ENCODE assay signal across 34 cellular contexts in the genomic region with DNA sequence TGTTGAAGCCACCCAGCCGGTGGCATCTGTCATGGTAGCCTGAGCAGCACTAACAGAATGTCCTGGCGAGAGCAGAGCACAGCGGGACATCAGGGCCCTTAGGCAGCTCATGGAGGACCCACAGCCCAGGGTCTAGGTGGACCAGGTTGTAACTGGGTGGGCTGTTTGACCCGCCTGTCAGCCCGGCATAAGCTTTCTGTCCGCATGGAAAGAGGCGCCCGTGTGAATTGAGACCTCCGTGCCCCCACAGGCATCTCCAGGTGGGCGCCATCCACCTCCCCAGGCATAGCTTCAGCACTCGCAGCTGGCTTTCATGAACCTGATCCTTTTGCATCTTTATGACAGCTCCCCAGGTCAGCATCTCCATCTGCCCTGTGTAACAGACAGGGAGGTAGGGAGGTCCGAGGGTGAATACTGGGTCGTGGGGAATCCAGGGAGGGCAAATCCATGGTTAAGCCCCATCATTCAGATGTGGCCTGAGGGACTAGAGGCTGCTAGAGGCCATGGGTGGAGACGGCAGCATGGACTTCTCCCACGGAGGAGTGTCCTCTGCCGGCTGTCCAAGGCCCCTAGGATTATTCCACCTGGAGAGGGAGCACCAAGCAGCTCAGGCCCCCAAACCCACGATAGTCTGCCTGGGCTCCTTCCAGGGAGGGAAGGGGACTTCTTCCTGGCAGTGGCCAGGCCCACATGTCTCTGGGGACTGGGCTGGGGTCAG.
"Had no signal": no experiment of that assay in that cellular context is flagged by ENCODE, and none has a peak within 500 bp of the region (broad histone marks: within the 10 kb centered on the region; RNA-seq: fewer than 3 reads in every experiment).

No MANE protein-coding gene starts in this region.

- H3K27ac Mint-ChIP-seq: activated B cell treated with CpG ODN at 0.5 μM for 24 hours; activated CD4-positive, alpha-beta memory T cell treated with anti-CD3 and anti-CD28 coated beads, Interleukin-2, amount 10 ng/mL, durations not matched to agents 7 days and 5 days; activated CD4-positive, alpha-beta T cell treated with anti-CD3 and anti-CD28 coated beads for 36 hours; activated CD4-positive, alpha-beta T cell treated with anti-CD3 and anti-CD28 coated beads, Interleukin-2, amount 10 ng/mL, durations not matched to agents 7 days and 5 days; activated CD8-positive, alpha-beta memory T cell treated with anti-CD3 and anti-CD28 coated beads, Interleukin-2, amount 10 ng/mL, durations not matched to agents 7 days and 5 days; activated CD8-positive, alpha-beta T cell treated with anti-CD3 and anti-CD28 coated beads, Interleukin-2, amount 10 ng/mL, durations not matched to agents 7 days and 5 days; activated naive CD4-positive, alpha-beta T cell treated with anti-CD3 and anti-CD28 coated beads, Interleukin-2, amount 10 ng/mL, durations not matched to agents 7 days and 5 days; activated naive CD4-positive, alpha-beta T cell treated with anti-CD3 and anti-CD28 coated beads, Interleukin-2, amount 50 U/mL, for 24 hours; activated naive CD8-positive, alpha-beta T cell; activated T-cell treated with anti-CD3 and anti-CD28 coated beads, Interleukin-2, amount 50 U/mL, for 24 hours; activated T-helper 2 cell treated with anti-CD3 and anti-CD28 coated beads, Interferon-gamma antibody, Interleukin-2, Interleukin-4, amounts not matched to agents 10 μg/mL and 5 μg/mL and 100 μg/mL, durations not matched to agents 14 hours and 24 hours and 36 hours; T-helper 1 cell treated with Interleukin-12 subunit alpha and Interleukin-12 subunit beta and Interleukin-4 antibody, amounts not matched to agents 30 μg/mL and 1 μg/mL, for 36 hours; T-helper 2 cell treated with Interferon-gamma antibody and Interleukin-4, amounts not matched to agents 5 μg/mL and 100 μg/mL, for 36 hours had no signal

- H3K27me3 ChIP-seq: ascending aorta had no signal

- H3K27ac ChIP-seq: ascending aorta, cardiac muscle cell, VCaP had no signal

- DNase-seq: activated B cell treated with CpG ODN at 0.5 μM for 24 hours; activated CD4-positive, alpha-beta memory T cell treated with anti-CD3 and anti-CD28 coated beads, Interleukin-2, amount 10 ng/mL, durations not matched to agents 7 days and 5 days; activated CD4-positive, alpha-beta T cell treated with anti-CD3 and anti-CD28 coated beads for 1 hour; activated CD4-positive, alpha-beta T cell treated with anti-CD3 and anti-CD28 coated beads for 36 hours; activated CD4-positive, alpha-beta T cell treated with anti-CD3 and anti-CD28 coated beads for 48 hours; activated CD4-positive, alpha-beta T cell treated with anti-CD3 and anti-CD28 coated beads, Interleukin-2, amount 10 ng/mL, durations not matched to agents 7 days and 5 days; activated CD4-positive, alpha-beta T cell treated with anti-CD3 and anti-CD28 coated beads, Interleukin-2, amount 50 U/mL, for 48 hours; activated CD8-positive, alpha-beta memory T cell treated with anti-CD3 and anti-CD28 coated beads for 24 hours; activated CD8-positive, alpha-beta memory T cell treated with anti-CD3 and anti-CD28 coated beads, Interleukin-2, amount 10 ng/mL, durations not matched to agents 7 days and 5 days; activated CD8-positive, alpha-beta memory T cell treated with anti-CD3 and anti-CD28 coated beads, Interleukin-2, amount 50 U/mL, for 48 hours; activated CD8-positive, alpha-beta T cell treated with anti-CD3 and anti-CD28 coated beads, Interleukin-2, amount 10 ng/mL, durations not matched to agents 7 days and 5 days; activated effector memory CD4-positive, alpha-beta T cell treated with Interleukin-2 at 50 U/mL for 16 hours; activated gamma-delta T cell; activated naive CD4-positive, alpha-beta T cell treated with anti-CD3 and anti-CD28 coated beads, Interleukin-2, amount 10 ng/mL, durations not matched to agents 7 days and 5 days; activated naive CD4-positive, alpha-beta T cell treated with Interleukin-2 at 50 U/mL for 16 hours; activated T-cell treated with anti-CD3 and anti-CD28 coated beads, Interleukin-2, amount 50 U/mL, for 24 hours; activated T-cell treated with anti-CD3 and anti-CD28 coated beads, Interleukin-2, amount 50 U/mL, for 48 hours; amygdala; anterior cingulate cortex; caudate nucleus; cerebellar nuclear complex; T-helper 1 cell; T-helper 2 cell; T-helper 9 cell had no signal

- H3K27me3 Mint-ChIP-seq: activated B cell treated with CpG ODN at 0.5 μM for 24 hours; activated CD4-positive, alpha-beta memory T cell treated with anti-CD3 and anti-CD28 coated beads, Interleukin-2, amount 10 ng/mL, durations not matched to agents 7 days and 5 days; activated CD4-positive, alpha-beta T cell treated with anti-CD3 and anti-CD28 coated beads, Interleukin-2, amount 10 ng/mL, durations not matched to agents 7 days and 5 days; activated CD8-positive, alpha-beta memory T cell treated with anti-CD3 and anti-CD28 coated beads, Interleukin-2, amount 10 ng/mL, durations not matched to agents 7 days and 5 days; activated naive CD4-positive, alpha-beta T cell treated with anti-CD3 and anti-CD28 coated beads, Interleukin-2, amount 10 ng/mL, durations not matched to agents 7 days and 5 days; activated naive CD8-positive, alpha-beta T cell; central memory CD8-positive, alpha-beta T cell had no signal

- H3K4me1 Mint-ChIP-seq: activated B cell treated with CpG ODN at 0.5 μM for 24 hours; activated CD4-positive, alpha-beta memory T cell treated with anti-CD3 and anti-CD28 coated beads, Interleukin-2, amount 10 ng/mL, durations not matched to agents 7 days and 5 days; activated CD4-positive, alpha-beta T cell treated with anti-CD3 and anti-CD28 coated beads for 36 hours; activated CD4-positive, alpha-beta T cell treated with anti-CD3 and anti-CD28 coated beads, Interleukin-2, amount 10 ng/mL, durations not matched to agents 7 days and 5 days; activated CD8-positive, alpha-beta memory T cell treated with anti-CD3 and anti-CD28 coated beads, Interleukin-2, amount 10 ng/mL, durations not matched to agents 7 days and 5 days; activated naive CD4-positive, alpha-beta T cell treated with anti-CD3 and anti-CD28 coated beads, Interleukin-2, amount 10 ng/mL, durations not matched to agents 7 days and 5 days; activated naive CD4-positive, alpha-beta T cell treated with anti-CD3 and anti-CD28 coated beads, Interleukin-2, amount 50 U/mL, for 24 hours; brain; central memory CD8-positive, alpha-beta T cell had no signal

- H3K36me3 ChIP-seq: ascending aorta, cardiac muscle cell had no signal

- H3K4me3 Mint-ChIP-seq: activated B cell treated with CpG ODN at 0.5 μM for 24 hours; activated CD4-positive, alpha-beta memory T cell treated with anti-CD3 and anti-CD28 coated beads, Interleukin-2, amount 10 ng/mL, durations not matched to agents 7 days and 5 days; activated CD4-positive, alpha-beta T cell treated with anti-CD3 and anti-CD28 coated beads for 36 hours; activated CD4-positive, alpha-beta T cell treated with anti-CD3 and anti-CD28 coated beads, Interleukin-2, amount 10 ng/mL, durations not matched to agents 7 days and 5 days; activated CD8-positive, alpha-beta memory T cell treated with anti-CD3 and anti-CD28 coated beads, Interleukin-2, amount 10 ng/mL, durations not matched to agents 7 days and 5 days; activated CD8-positive, alpha-beta T cell treated with anti-CD3 and anti-CD28 coated beads, Interleukin-2, amount 10 ng/mL, durations not matched to agents 7 days and 5 days; activated naive CD4-positive, alpha-beta T cell treated with anti-CD3 and anti-CD28 coated beads, Interleukin-2, amount 10 ng/mL, durations not matched to agents 7 days and 5 days; activated naive CD4-positive, alpha-beta T cell treated with anti-CD3 and anti-CD28 coated beads, Interleukin-2, amount 50 U/mL, for 24 hours; activated naive CD8-positive, alpha-beta T cell; activated T-cell treated with anti-CD3 and anti-CD28 coated beads, Interleukin-2, amount 50 U/mL, for 24 hours; brain; central memory CD8-positive, alpha-beta T cell; T-helper 1 cell treated with Interleukin-12 subunit alpha and Interleukin-12 subunit beta and Interleukin-4 antibody, amounts not matched to agents 30 μg/mL and 1 μg/mL, for 36 hours; T-helper 2 cell treated with Interferon-gamma antibody and Interleukin-4, amounts not matched to agents 5 μg/mL and 100 μg/mL, for 36 hours had no signal

- ATAC-seq: activated CD4-positive, alpha-beta T cell treated with anti-CD3 and anti-CD28 coated beads for 36 hours; activated CD8-positive, alpha-beta memory T cell treated with anti-CD3 and anti-CD28 coated beads, Interleukin-2, amount 10 ng/mL, durations not matched to agents 7 days and 5 days; activated CD8-positive, alpha-beta T cell treated with anti-CD3 and anti-CD28 coated beads, Interleukin-2, amount 10 ng/mL, durations not matched to agents 7 days and 5 days had no signal

- H3K4me3 ChIP-seq: ascending aorta, cardiac muscle cell had no signal

- H3K4me1 ChIP-seq: ascending aorta had no signal

- H3K9me3 ChIP-seq: ascending aorta had no signal

- H3K36me3 Mint-ChIP-seq: activated CD8-positive, alpha-beta memory T cell treated with anti-CD3 and anti-CD28 coated beads, Interleukin-2, amount 10 ng/mL, durations not matched to agents 7 days and 5 days; activated naive CD4-positive, alpha-beta T cell treated with anti-CD3 and anti-CD28 coated beads, Interleukin-2, amount 10 ng/mL, durations not matched to agents 7 days and 5 days; activated naive CD4-positive, alpha-beta T cell treated with anti-CD3 and anti-CD28 coated beads, Interleukin-2, amount 50 U/mL, for 24 hours; activated naive CD8-positive, alpha-beta T cell; brain had no signal

- H3K9me3 Mint-ChIP-seq: activated B cell treated with CpG ODN at 0.5 μM for 24 hours; activated CD4-positive, alpha-beta memory T cell treated with anti-CD3 and anti-CD28 coated beads, Interleukin-2, amount 10 ng/mL, durations not matched to agents 7 days and 5 days; activated CD4-positive, alpha-beta T cell treated with anti-CD3 and anti-CD28 coated beads, Interleukin-2, amount 10 ng/mL, durations not matched to agents 7 days and 5 days; activated naive CD4-positive, alpha-beta T cell treated with anti-CD3 and anti-CD28 coated beads, Interleukin-2, amount 10 ng/mL, durations not matched to agents 7 days and 5 days; activated naive CD4-positive, alpha-beta T cell treated with anti-CD3 and anti-CD28 coated beads, Interleukin-2, amount 50 U/mL, for 24 hours; activated T-cell treated with anti-CD3 and anti-CD28 coated beads, Interleukin-2, amount 50 U/mL, for 24 hours; activated T-helper 2 cell treated with anti-CD3 and anti-CD28 coated beads, Interferon-gamma antibody, Interleukin-2, Interleukin-4, amounts not matched to agents 10 μg/mL and 5 μg/mL and 100 μg/mL, durations not matched to agents 14 hours and 24 hours and 36 hours; central memory CD8-positive, alpha-beta T cell; T-helper 1 cell treated with Interleukin-12 subunit alpha and Interleukin-12 subunit beta and Interleukin-4 antibody, amounts not matched to agents 30 μg/mL and 1 μg/mL, for 36 hours; T-helper 2 cell treated with Interferon-gamma antibody and Interleukin-4, amounts not matched to agents 5 μg/mL and 100 μg/mL, for 36 hours had no signal
